21 cellular contexts compared by ENCODE assay signal in genomic region chr20:40880716-40881104, GRCh38.
DNase-seq lines count a peak whose midpoint lies in the region; ATAC-seq and TF ChIP-seq lines count a peak whose summit lies in the region.
"Had no signal": no experiment of that assay in that cellular context is flagged by ENCODE, and none has a peak within 500 bp of the region (broad histone marks: within the 10 kb centered on the region; RNA-seq: fewer than 3 reads in every experiment).

No MANE protein-coding gene starts in this region.

- peaks cover 12% of the 10 kb centered on the region for H3K9me3 Mint-ChIP-seq in activated CD4-positive, alpha-beta T cell treated with anti-CD3 and anti-CD28 coated beads, Interleukin-2, amount 10 ng/mL, durations not matched to agents 7 days and 5 days
- peaks cover 4% of the 10 kb centered on the region for H3K9me3 Mint-ChIP-seq in natural killer cell treated with Interleukin-12 subunit alpha and Interleukin-12 subunit beta and Interleukin-15 and Interleukin-18, amount 100 ng/mL, for 72 hours

- CTCF ChIA-PET in activated CD4-positive, alpha-beta T cell treated with anti-CD3 and anti-CD28 coated beads, Interleukin-2, amount 10 ng/mL, durations not matched to agents 7 days and 5 days (lab: Charles Lee), result interaction anchor here (1.3 kb wide), 1 partner anchor 9 kb away, joined by 5 read pairs; no protein-coding TSS in a partner anchor
- CTCF ChIA-PET in HEK293 (lab: Yijun Ruan, JAX), result interaction anchor here (0.6 to 1.9 kb wide), 3 partner anchors 13 to 30 kb away, joined by 3 to 5 read pairs (median 4); no protein-coding TSS in a partner anchor
- CTCF ChIA-PET in OCI-LY7 (lab: Charles Lee; ENCODE audit: unreplicated experiment), result interaction anchor here (1.0 kb wide), 1 partner anchor 137 kb away, joined by 4 read pairs; no protein-coding TSS in a partner anchor

- no peak overlapping the region for H3K4me2 ChIP-seq in OCI-LY7 (ENCODE audit: low read length)

- H3K4me1 ChIP-seq in HEK293 (ENCODE audit: control insufficient read depth, insufficient read depth, low read length) (0 out of 2 replicates have a peak, but pooled peaks cover 2% of the 10 kb centered on the region), OCI-LY7 (ENCODE audit: insufficient read depth, low read length, poor library complexity, severe bottlenecking) (peaks cover 16% of the 10 kb centered on the region), ovary (ENCODE audit: insufficient read depth) (no peaks in the 10 kb centered on the region)
- H3K4me1 ChIP-seq: SJCRH30 had no signal

- POLR2A ChIA-PET in activated CD4-positive, alpha-beta T cell treated with anti-CD3 and anti-CD28 coated beads, Interleukin-2, amount 10 ng/mL, durations not matched to agents 7 days and 5 days (lab: Charles Lee), result no interaction called here
- POLR2A ChIA-PET in HEK293 (lab: Yijun Ruan, JAX) (no interaction called here), OCI-LY7 (lab: Charles Lee) (interaction anchor here (0.5 to 2.2 kb wide), 8 partner anchors 9 to 108 kb away, joined by 3 to 8 read pairs (median 4); no protein-coding TSS in a partner anchor)

- H3K27ac ChIP-seq in HEK293 (ENCODE audit: extremely low read depth, low read depth, low read length) (no peak overlapping the region), OCI-LY7 (ENCODE audit: low read depth, low read length, poor library complexity, severe bottlenecking) (no peak overlapping the region), ovary (no peak overlapping the region)
- H3K27ac ChIP-seq: 22Rv1, HL-60, SJCRH30 had no signal

- H3K36me3 ChIP-seq in HEK293 (ENCODE audit: control insufficient read depth in 2 of 2, insufficient read depth in 1 of 2, low read length in 2 of 2) (no peaks in the 10 kb centered on the region), OCI-LY7 (ENCODE audit: insufficient read depth, low read length) (no peaks in the 10 kb centered on the region), ovary (no peaks in the 10 kb centered on the region)
- H3K36me3 ChIP-seq: SJCRH30 had no signal

- no peak overlapping the region for H3K4me3 ChIP-seq in HEK293 (ENCODE audit: low read depth, low read length)
- H3K4me3 ChIP-seq in OCI-LY7 (ENCODE audit: low read depth, low read length, poor library complexity, severe bottlenecking), result no peak overlapping the region
- no peak overlapping the region for H3K4me3 ChIP-seq in ovary
- H3K4me3 ChIP-seq: SJCRH30 had no signal

- no peaks in the 10 kb centered on the region for H3K79me2 ChIP-seq in OCI-LY7 (ENCODE audit: insufficient read depth, low read depth, low read length)

- H3K9me3 ChIP-seq in HEK293 (ENCODE audit: control insufficient read depth, insufficient read depth, low read depth, low read length), result no peaks in the 10 kb centered on the region
- H3K9me3 ChIP-seq in OCI-LY7 (ENCODE audit: low read length), result peaks cover 5% of the 10 kb centered on the region; the same call in 1 of the 2 replicates
- H3K9me3 ChIP-seq in ovary, result peaks cover 0 to 10% of the 10 kb centered on the region in 2 donors
- H3K9me3 ChIP-seq: SJCRH30 had no signal

- TF ChIP-seq POLR2A in ovary (IDR thresholded peaks at IDR 0.05), result no peak

- intact Hi-C loops in OCI-LY7 (cut with micrococcal nuclease; ENCODE audit: unreplicated experiment), result no loop called here
- intact Hi-C loops in ovary (cut with DNase I), result no loop called here

- H3K27me3 ChIP-seq in ovary, result no peaks in the 10 kb centered on the region

- H4K20me1 ChIP-seq in OCI-LY7 (ENCODE audit: insufficient read depth, low read length), result no peaks in the 10 kb centered on the region

- no TSS peak for BruUV-seq in OCI-LY7 (replicated peaks; lab: Mats Ljungman, UMichigan)

- TF ChIP-seq EP300 in ovary (IDR thresholded peaks at IDR 0.05), result no peak

- TF ChIP-seq CTCF in HEK293 (tag by site-specific recombination; IDR thresholded peaks at IDR 0.05), result no peak
- TF ChIP-seq CTCF in OCI-LY7 (conservative IDR thresholded peaks at IDR 0.05; ENCODE audit: low read length), result no peak
- TF ChIP-seq CTCF in ovary (IDR thresholded peaks at IDR 0.05), result no peak

- H3K4me3 Mint-ChIP-seq in activated CD4-positive, alpha-beta T cell treated with anti-CD3 and anti-CD28 coated beads, Interleukin-2, amount 10 ng/mL, durations not matched to agents 7 days and 5 days, result no peak overlapping the region
- H3K4me3 Mint-ChIP-seq in natural killer cell treated with Interleukin-12 subunit alpha and Interleukin-12 subunit beta and Interleukin-15 and Interleukin-18, amount 100 ng/mL, for 72 hours, result peak overlapping the region; percentile 1
- H3K4me3 Mint-ChIP-seq: CD8-positive, alpha-beta T cell had no signal

- peaks cover 31% of the 10 kb centered on the region for H3K4me1 Mint-ChIP-seq in activated CD4-positive, alpha-beta T cell treated with anti-CD3 and anti-CD28 coated beads, Interleukin-2, amount 10 ng/mL, durations not matched to agents 7 days and 5 days
- H3K4me1 Mint-ChIP-seq in natural killer cell treated with Interleukin-12 subunit alpha and Interleukin-12 subunit beta and Interleukin-15 and Interleukin-18, amount 100 ng/mL, for 72 hours (ENCODE audit: low read depth in 2 of 2), result peaks cover 45 to 47% of the 10 kb centered on the region in 2 donors

- no peak for ATAC-seq in natural killer cell treated with Interleukin-12 subunit alpha and Interleukin-12 subunit beta and Interleukin-15 and Interleukin-18, amount 100 ng/mL, for 72 hours
- no peak for ATAC-seq in HG03378 (IDR thresholded peaks at IDR 0.05; ENCODE audit: unreplicated experiment)
- ATAC-seq: CD8-positive, alpha-beta T cell had no signal

- no peaks in the 10 kb centered on the region for H3K9me2 ChIP-seq in OCI-LY7 (ENCODE audit: insufficient read depth, low read length)

- WGBS in ovary, 3 donors, result 41 to 63% (median 46%) methylated on average over 2 of the region's 2 CpGs

- peak overlapping the region; percentile 9 for H3K27ac Mint-ChIP-seq in activated CD4-positive, alpha-beta T cell treated with anti-CD3 and anti-CD28 coated beads, Interleukin-2, amount 10 ng/mL, durations not matched to agents 7 days and 5 days
- peak overlapping the region; percentile 63 to 82 for H3K27ac Mint-ChIP-seq in natural killer cell treated with Interleukin-12 subunit alpha and Interleukin-12 subunit beta and Interleukin-15 and Interleukin-18, amount 100 ng/mL, for 72 hours
- H3K27ac Mint-ChIP-seq: CD8-positive, alpha-beta T cell had no signal

- peaks cover 12% of the 10 kb centered on the region for H3K36me3 Mint-ChIP-seq in activated CD4-positive, alpha-beta T cell treated with anti-CD3 and anti-CD28 coated beads, Interleukin-2, amount 10 ng/mL, durations not matched to agents 7 days and 5 days (ENCODE audit: low read depth)
- H3K36me3 Mint-ChIP-seq in natural killer cell treated with Interleukin-12 subunit alpha and Interleukin-12 subunit beta and Interleukin-15 and Interleukin-18, amount 100 ng/mL, for 72 hours, result peaks cover 6% of the 10 kb centered on the region

- peaks cover 7% of the 10 kb centered on the region for H3K27me3 Mint-ChIP-seq in activated CD4-positive, alpha-beta T cell treated with anti-CD3 and anti-CD28 coated beads, Interleukin-2, amount 10 ng/mL, durations not matched to agents 7 days and 5 days
- H3K27me3 Mint-ChIP-seq in natural killer cell treated with Interleukin-12 subunit alpha and Interleukin-12 subunit beta and Interleukin-15 and Interleukin-18, amount 100 ng/mL, for 72 hours, result no peaks in the 10 kb centered on the region

- DNase-seq in activated CD4-positive, alpha-beta T cell treated with anti-CD3 and anti-CD28 coated beads, Interleukin-2, amount 10 ng/mL, durations not matched to agents 7 days and 5 days, result no peak
- DNase-seq in activated CD4-positive, alpha-beta T cell treated with anti-CD3 and anti-CD28 coated beads, Interleukin-2, amount 50 U/mL, for 1 hour, result no peak
- peak; percentile 31 for DNase-seq in OCI-LY7 (ENCODE audit: low spot score)
- no peak for DNase-seq in natural killer cell treated with Interleukin-12 subunit alpha and Interleukin-12 subunit beta and Interleukin-15 and Interleukin-18, amount 100 ng/mL, for 72 hours (ENCODE audit: low spot score)
- no peak for DNase-seq in ovary
- no peak for DNase-seq in T1000 (lab: John Stamatoyannopoulos, UW)
- DNase-seq: C1 segment of cervical spinal cord; CD8-positive, alpha-beta T cell; DMS153; KG1; NCI-H1105 treated with DMSO at 0.1 percent for 48 hours; NCI-H2081; NCI-H2171; NCI-H345; NCI-H524; NCI-H774; SJCRH30 had no signal

- H2AFZ ChIP-seq in OCI-LY7 (ENCODE audit: low read length), result peak overlapping the region; percentile 23; the same call in 1 of the 2 replicates

TF ChIP-seq in HEK293, 187 proteins besides CTCF, POLR2A, EP300 and RAD21:
- TF ChIP-seq ZNF571 (tag by site-specific recombination; IDR thresholded peaks at IDR 0.05) (no peak), SETDB1 (IDR thresholded peaks at IDR 0.05; ENCODE audit: insufficient read length, low read length) (peak; percentile 88)
